ENCODE assay signal across 21 cellular contexts in genomic region chr3:49349617-49350114, GRCh38. TPM values are rescaled to one million over a fixed set of nuclear protein-coding genes. Genes with fewer than 3 reads are reported as not detected.
DNase-seq lines count a peak whose midpoint lies in the region; ATAC-seq and TF ChIP-seq lines count a peak whose summit lies in the region.
"Had no signal": no experiment of that assay in that cellular context is flagged by ENCODE, and none has a peak within 500 bp of the region (broad histone marks: within the 10 kb centered on the region; RNA-seq: fewer than 3 reads in every experiment).

No MANE protein-coding gene starts in this region.

- H3K79me2 ChIP-seq in PC-9 (ENCODE audit: low read depth), result no peaks in the 10 kb centered on the region

- H3K27ac Mint-ChIP-seq in CD8-positive, alpha-beta memory T cell, result no peak overlapping the region
- H3K27ac Mint-ChIP-seq: activated T-cell treated with anti-CD3 and anti-CD28 coated beads, Interleukin-2, amount 50 U/mL, for 72 hours; H9 had no signal

- no peak overlapping the region for H3K4me3 ChIP-seq in CD8-positive, alpha-beta memory T cell (ENCODE audit: low read length)
- H3K4me3 ChIP-seq in PC-9 (no peak overlapping the region), neutrophil (ENCODE audit: low read depth in 1 of 2, low read length in 1 of 2) (no peak overlapping the region)

- H3K4me2 ChIP-seq in PC-9, result no peak overlapping the region

- intact Hi-C loops in PC-9 (cut with micrococcal nuclease; ENCODE audit: unreplicated experiment), result loop anchor here (5.0 kb wide), 1 partner anchor 323 kb away; the partner anchor contains the start of gene APEH

- no peaks in the 10 kb centered on the region for H3K9me3 Mint-ChIP-seq in CD8-positive, alpha-beta memory T cell
- H3K9me3 Mint-ChIP-seq: activated T-cell treated with anti-CD3 and anti-CD28 coated beads, Interleukin-2, amount 50 U/mL, for 72 hours had no signal

- peaks cover 0 to 12% (median 5%) of the 10 kb centered on the region in 3 donors for H3K4me1 Mint-ChIP-seq in CD8-positive, alpha-beta memory T cell

- no peak overlapping the region for H2AFZ ChIP-seq in PC-9

- peaks cover 7% of the 10 kb centered on the region for H3K4me1 ChIP-seq in CD8-positive, alpha-beta memory T cell (ENCODE audit: insufficient read depth, low read length)
- H3K4me1 ChIP-seq in PC-9 (replicated peaks; ENCODE audit: insufficient read depth) (peaks cover 77% of the 10 kb centered on the region), neutrophil (ENCODE audit: control insufficient read depth in 1 of 2, insufficient read depth in 1 of 2, low read depth in 1 of 2, low read length in 1 of 2) (peaks cover 81 to 84% of the 10 kb centered on the region in 2 experiments)

- no peak for TF ChIP-seq POLR2A in erythroblast (IDR thresholded peaks at IDR 0.05; ENCODE audit: low read length)

- peaks cover 0 to 2% (median 0%) of the 10 kb centered on the region in 3 donors for H3K36me3 Mint-ChIP-seq in CD8-positive, alpha-beta memory T cell

- no peak for ATAC-seq in HG02798 (IDR thresholded peaks at IDR 0.05; ENCODE audit: poor library complexity, unreplicated experiment)
- ATAC-seq: activated T-cell treated with anti-CD3 and anti-CD28 coated beads, Interleukin-2, amount 50 U/mL, for 72 hours had no signal

- no peaks in the 10 kb centered on the region for H3K36me3 ChIP-seq in CD8-positive, alpha-beta memory T cell (ENCODE audit: insufficient read depth, low read length)
- H3K36me3 ChIP-seq in PC-9 (ENCODE audit: low read depth) (no peaks in the 10 kb centered on the region), neutrophil (no peaks in the 10 kb centered on the region)

- H3K4me3 Mint-ChIP-seq in CD8-positive, alpha-beta memory T cell, result no peak overlapping the region
- H3K4me3 Mint-ChIP-seq: activated T-cell treated with anti-CD3 and anti-CD28 coated beads, Interleukin-2, amount 50 U/mL, for 72 hours; H9 had no signal

- TF ChIP-seq CTCF in PC-9 (conservative IDR thresholded peaks at IDR 0.05), result no peak
- TF ChIP-seq CTCF in neutrophil (IDR thresholded peaks at IDR 0.05), result no peak

- H3K9me3 ChIP-seq in CD8-positive, alpha-beta memory T cell (ENCODE audit: low read length), result no peaks in the 10 kb centered on the region
- H3K9me3 ChIP-seq in PC-9 (ENCODE audit: insufficient read depth, low read depth) (no peaks in the 10 kb centered on the region), neutrophil (no peaks in the 10 kb centered on the region)

- H3K27ac ChIP-seq in CD8-positive, alpha-beta memory T cell (ENCODE audit: low read depth, low read length), result peak overlapping the region; percentile 39
- H3K27ac ChIP-seq in PC-9, result peak overlapping the region; percentile 81
- peak overlapping the region; percentile 92 for H3K27ac ChIP-seq in neutrophil

- POLR2A ChIA-PET in CD8-positive, alpha-beta memory T cell (lab: Charles Lee), result no interaction called here
- POLR2A ChIA-PET in PC-9 (lab: Charles Lee; ENCODE audit: unreplicated experiment), result interaction anchor here (0.5 to 0.6 kb wide), 2 partner anchors 11 to 412 kb away, joined by 4 to 11 read pairs; no protein-coding TSS in a partner anchor

- no peaks in the 10 kb centered on the region for H3K27me3 ChIP-seq in CD8-positive, alpha-beta memory T cell (ENCODE audit: insufficient read depth, low read length, poor library complexity, severe bottlenecking)
- H3K27me3 ChIP-seq in PC-9 (ENCODE audit: insufficient read depth, low read depth) (no peaks in the 10 kb centered on the region), neutrophil (no peaks in the 10 kb centered on the region)

- CTCF ChIA-PET in CD8-positive, alpha-beta memory T cell (lab: Charles Lee), result interaction anchor here (0.6 to 1.0 kb wide), 2 partner anchors 10 to 328 kb away, joined by 4 read pairs; partner anchors contain the start of genes NDUFAF3 and USP4
- CTCF ChIA-PET in PC-9 (lab: Charles Lee), result interaction anchor here (1.3 kb wide), 1 partner anchor 99 kb away, joined by 3 read pairs; no protein-coding TSS in a partner anchor

- H3F3A ChIP-seq in PC-9 (ENCODE audit: insufficient read depth, low read depth), result peaks cover 72% of the 10 kb centered on the region

- no peaks in the 10 kb centered on the region for H4K20me1 ChIP-seq in PC-9 (ENCODE audit: insufficient read depth)

- H3K9me2 ChIP-seq in PC-9 (ENCODE audit: insufficient read depth), result no peaks in the 10 kb centered on the region

- peaks cover 0 to 1% of the 10 kb centered on the region in 2 donors for H3K27me3 Mint-ChIP-seq in CD8-positive, alpha-beta memory T cell

- no TSS peak for BruUV-seq in PC-9 (replicated peaks; lab: Mats Ljungman, UMichigan)

- no peak for DNase-seq in CD8-positive, alpha-beta memory T cell
- DNase-seq in PC-9 (no peak), erythroblast (lab: John Stamatoyannopoulos, UW) (peak; percentile 89 to 93), glomerular visceral epithelial cell (ENCODE audit: extremely low spot score) (no peak), Ammon's horn (ENCODE audit: low spot score) (no peak), NK-92 (lab: John Stamatoyannopoulos, UW; ENCODE audit: unreplicated experiment) (no peak)
- DNase-seq: ACHN; activated naive CD4-positive, alpha-beta T cell treated with anti-CD3 and anti-CD28 coated beads, Interleukin-2, amount 50 U/mL, for 16 hours; activated T-cell treated with anti-CD3 and anti-CD28 coated beads, Interleukin-2, amount 50 U/mL, for 72 hours; central memory CD4-positive, alpha-beta T cell; DMS 273 treated with DMSO at 0.1 percent for 48 hours; foreskin melanocyte; H9; NCI-H146; NCI-H748 treated with DMSO at 0.1 percent for 48 hours; retina; SHP77; stimulated activated CD4-positive, alpha-beta T cell treated with anti-CD3 and anti-CD28 coated beads, Interleukin-4, amount 100 ng/mL, for 4 hours; SW 1271 had no signal

RNA-seq across cellular contexts. Expression of gene GPX1, which starts 8.5 kb away (rescaled TPM):
- 100 to 1,000 TPM; 223 to 231 TPM for total RNA-seq in CD8-positive, alpha-beta memory T cell
- polyA plus RNA-seq in CD8-positive, alpha-beta memory T cell, result 140 TPM
- 386 and 394 TPM in 2 replicates for total RNA-seq in PC-9 (2021)

RNA-seq across cellular contexts. Expression of gene USP4, which starts 9.8 kb away (rescaled TPM):
- total RNA-seq in CD8-positive, alpha-beta memory T cell, result 10 to 100 TPM; 72.6 to 73.0 TPM
- polyA plus RNA-seq in CD8-positive, alpha-beta memory T cell, result 69.9 TPM
- 39.8 and 42.9 TPM in 2 replicates for total RNA-seq in PC-9 (2021)

Comparison
In these comparisons a context has a peak if more than half of its experiments do, and no peak if none do; other contexts are left out.
1. DNase-seq: peak in erythroblast (2 of 2); none in CD8-positive, alpha-beta memory T cell (0 of 5), PC-9 (0 of 2), glomerular visceral epithelial cell (single experiment), Ammon's horn (single experiment) and NK-92 (single experiment).
2. H3K27ac ChIP-seq: peak in every context shown above with its lines; median percentile 92 in neutrophil; 81 in PC-9; 39 in CD8-positive, alpha-beta memory T cell.